10 cellular contexts compared by ENCODE assay signal in genomic region chr7:28411876-28412662, GRCh38. TPM values are rescaled to one million over a fixed set of nuclear protein-coding genes. Genes with fewer than 3 reads are reported as not detected.
DNase-seq lines count a peak whose midpoint lies in the region; ATAC-seq and TF ChIP-seq lines count a peak whose summit lies in the region.
"Had no signal": no experiment of that assay in that cellular context is flagged by ENCODE, and none has a peak within 500 bp of the region (broad histone marks: within the 10 kb centered on the region; RNA-seq: fewer than 3 reads in every experiment).

TSS of gene CREB5 (plus strand) at chr7:28412518. CDS start at chr7:28412915, 397 bp downstream.

- peak; percentile 39 for TF ChIP-seq CTCF in cardiac muscle cell (IDR thresholded peaks at IDR 0.05; ENCODE audit: low read depth, low read length)
- TF ChIP-seq CTCF in astrocyte of the cerebellum (IDR thresholded peaks at IDR 0.05; ENCODE audit: low read depth, low read length, missing control alignments): peak; percentile 41

- in situ Hi-C loops in astrocyte of the cerebellum (cut with HindIII; ENCODE audit: low sequenced_read_pairs): no loop called here

- DNase-seq in cardiac muscle cell (ENCODE audit: low read depth in 1 of 2, low spot score in 1 of 2): peak in 1 of 2 donors; percentile 43
- DNase-seq in Right ventricle myocardium inferior (ENCODE audit: missing footprints): no peak
- DNase-seq in astrocyte of the cerebellum (ENCODE audit: low read depth): no peak
- peak; percentile 74 for DNase-seq in medulla oblongata (ENCODE audit: extremely low spot score)
- no peak for DNase-seq in activated naive CD4-positive, alpha-beta T cell treated with anti-CD3 and anti-CD28 coated beads, Interleukin-2, amount 50 U/mL, for 16 hours
- DNase-seq: small intestine had no signal

- no peak for ATAC-seq in Right ventricle myocardium inferior
- no peak for ATAC-seq in HG02884 (IDR thresholded peaks at IDR 0.05; ENCODE audit: unreplicated experiment)
- ATAC-seq in HG03108 (IDR thresholded peaks at IDR 0.05; ENCODE audit: unreplicated experiment): no peak

- no peak within 1 kb of the TSS for H3K4me3 ChIP-seq in cardiac muscle cell
- no peak within 1 kb of the TSS for H3K4me3 ChIP-seq in astrocyte of the cerebellum (ENCODE audit: low read depth, low read length)
- peak within 1 kb of the TSS; percentile 48 for H3K4me3 ChIP-seq in urinary bladder (ENCODE audit: low read depth, low read length)

- no peaks in the 10 kb centered on the region for H3K9me3 ChIP-seq in cardiac muscle cell (ENCODE audit: low read depth)
- H3K9me3 ChIP-seq: Caco-2 had no signal

- no peaks in the 10 kb centered on the region for H3K36me3 ChIP-seq in cardiac muscle cell
- no peaks in the 10 kb centered on the region for H3K36me3 ChIP-seq in urinary bladder (ENCODE audit: insufficient read depth)

- H3K4me1 ChIP-seq in cardiac muscle cell (ENCODE audit: low read depth): no peaks in the 10 kb centered on the region
- H3K4me1 ChIP-seq in urinary bladder (ENCODE audit: insufficient read depth): no peaks in the 10 kb centered on the region

- 87% methylated on average over 8 of the region's 8 CpGs for WGBS in urinary bladder

- H3K27me3 ChIP-seq in cardiac muscle cell: peaks cover 44% of the 10 kb centered on the region

- H3K27ac ChIP-seq in cardiac muscle cell: no peak within 1 kb of the TSS
- no peak within 1 kb of the TSS for H3K27ac ChIP-seq in urinary bladder (ENCODE audit: low read depth)

- intact Hi-C loops in Right ventricle myocardium inferior (cut with DNase I): loop anchor here (5.0 kb wide), 1 partner anchor 120 kb away; no protein-coding TSS in a partner anchor

RNA-seq across cellular contexts. Expression of gene CREB5, which starts in this region (rescaled TPM):
- total RNA-seq in cardiac muscle cell (2.9 and 4.6 TPM in 2 replicates), Right ventricle myocardium inferior (4.8 TPM), urinary bladder (53.5 TPM)
- polyA plus RNA-seq in cardiac muscle cell (4.6 and 5.0 TPM in 2 replicates), urinary bladder (6.5 TPM)
